10 cellular contexts compared by ENCODE assay signal in the genomic region with DNA sequence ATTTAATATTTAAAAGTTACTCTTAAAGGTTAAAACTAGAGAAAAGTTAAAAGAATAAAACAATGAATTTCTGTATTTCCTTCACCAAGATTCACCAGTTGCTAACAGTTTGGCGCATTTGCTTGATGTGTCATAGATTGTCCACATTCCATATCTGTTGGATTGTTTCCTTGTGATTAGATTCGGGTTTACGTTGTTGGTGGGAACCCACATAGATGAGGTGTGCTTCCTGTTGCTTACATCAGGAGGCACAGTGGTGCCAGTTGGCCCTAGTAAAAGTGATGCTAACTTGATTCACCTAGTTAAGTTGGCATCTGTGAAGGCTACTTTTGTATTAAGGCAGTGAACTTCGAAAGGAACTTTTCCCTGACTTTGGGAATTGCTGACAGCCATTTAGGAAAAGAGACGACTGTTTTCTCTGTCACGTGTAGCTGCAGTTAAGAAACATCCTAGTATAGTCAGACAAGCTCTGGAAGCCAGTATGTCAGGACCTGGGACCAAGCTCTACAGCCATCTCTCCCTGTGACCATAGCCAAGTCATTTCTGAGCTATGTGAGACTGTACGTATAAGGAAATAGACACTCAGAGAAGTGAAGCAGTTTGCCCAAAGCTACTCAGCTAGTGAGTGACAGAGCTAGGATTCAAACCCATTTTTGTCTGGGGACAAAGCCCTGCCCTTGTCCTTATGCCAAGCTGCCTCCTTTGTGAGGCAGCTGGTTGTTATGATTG. TPM values are rescaled to one million over a fixed set of nuclear protein-coding genes. Genes with fewer than 3 reads are reported as not detected.
A peak's percentile ranks its signal among the peaks of the same experiment; 100 is the strongest.
DNase-seq lines count a peak whose midpoint lies in the region; ATAC-seq and TF ChIP-seq lines count a peak whose summit lies in the region.
"Had no signal": no experiment of that assay in that cellular context is flagged by ENCODE, and none has a peak within 500 bp of the region (broad histone marks: within the 10 kb centered on the region; RNA-seq: fewer than 3 reads in every experiment).

No MANE protein-coding gene starts in this region.

- no peaks in the 10 kb centered on the region for H3K27me3 Mint-ChIP-seq in activated T-cell treated with anti-CD3 and anti-CD28 coated beads, Interleukin-2, amount 50 U/mL, for 24 hours
- H3K27me3 Mint-ChIP-seq in activated T-helper 1 cell treated with anti-CD3 and anti-CD28 coated beads, Interleukin-12 subunit alpha, Interleukin-12 subunit beta, Interleukin-2, Interleukin-4 antibody, amounts not matched to agents 30 ng/mL and 10 ng/mL and 1 ng/mL, durations not matched to agents 14 hours and 24 hours and 36 hours (ENCODE audit: insufficient read depth): no peaks in the 10 kb centered on the region
- H3K27me3 Mint-ChIP-seq: activated naive CD4-positive, alpha-beta T cell treated with anti-CD3 and anti-CD28 coated beads, Interleukin-2, amount 10 ng/mL, durations not matched to agents 7 days and 5 days had no signal

- peak in 1 of 2 donors; percentile 44 for ATAC-seq in upper lobe of left lung (ENCODE audit: low FRiP score in 2 of 2)

- H3K27ac ChIP-seq in upper lobe of left lung: peak overlapping the region; percentile 46 to 66 (median 58)
- H3K27ac ChIP-seq in ascending aorta: no peak overlapping the region

- DNase-seq in activated T-cell treated with anti-CD3 and anti-CD28 coated beads, Interleukin-2, amount 50 U/mL, for 24 hours: no peak
- DNase-seq in activated T-cell treated with anti-CD3 and anti-CD28 coated beads for 4 hours: no peak
- DNase-seq in activated T-helper 1 cell treated with anti-CD3 and anti-CD28 coated beads, Interleukin-12 subunit alpha, Interleukin-12 subunit beta, Interleukin-2, Interleukin-4 antibody, amounts not matched to agents 30 ng/mL and 10 ng/mL and 1 ng/mL, durations not matched to agents 14 hours and 24 hours and 36 hours (ENCODE audit: low spot score): no peak
- DNase-seq in glomerular visceral epithelial cell (ENCODE audit: extremely low spot score): peak; percentile 90
- no peak for DNase-seq in upper lobe of left lung
- no peak for DNase-seq in cortex of kidney (lab: John Stamatoyannopoulos, UW)
- DNase-seq in HK-2 (ENCODE audit: unreplicated experiment): no peak
- DNase-seq in ascending aorta (ENCODE audit: low spot score in 2 of 2): no peak
- DNase-seq: activated naive CD4-positive, alpha-beta T cell treated with anti-CD3 and anti-CD28 coated beads, Interleukin-2, amount 10 ng/mL, durations not matched to agents 7 days and 5 days; Caco-2 had no signal

- H3K4me1 ChIP-seq in upper lobe of left lung: peaks cover 2 to 27% (median 14%) of the 10 kb centered on the region in 4 donors
- H3K4me1 ChIP-seq in ascending aorta: peaks cover 0 to 5% of the 10 kb centered on the region in 2 donors
- H3K4me1 ChIP-seq: Caco-2 had no signal

- no peaks in the 10 kb centered on the region for H3K9me3 ChIP-seq in upper lobe of left lung
- no peaks in the 10 kb centered on the region for H3K9me3 ChIP-seq in ascending aorta
- H3K9me3 ChIP-seq: Caco-2 had no signal

- peaks cover 59% of the 10 kb centered on the region for H3K4me1 Mint-ChIP-seq in activated T-cell treated with anti-CD3 and anti-CD28 coated beads, Interleukin-2, amount 50 U/mL, for 24 hours (ENCODE audit: low read depth)
- H3K4me1 Mint-ChIP-seq in activated T-helper 1 cell treated with anti-CD3 and anti-CD28 coated beads, Interleukin-12 subunit alpha, Interleukin-12 subunit beta, Interleukin-2, Interleukin-4 antibody, amounts not matched to agents 30 ng/mL and 10 ng/mL and 1 ng/mL, durations not matched to agents 14 hours and 24 hours and 36 hours (ENCODE audit: low read depth): peaks cover 45% of the 10 kb centered on the region

- 64 to 69% methylated on average over 7 of the region's 7 CpGs for WGBS in upper lobe of left lung, 2 donors

- TF ChIP-seq CTCF in upper lobe of left lung (IDR thresholded peaks at IDR 0.05) (no peak), ascending aorta (IDR thresholded peaks at IDR 0.05) (no peak)

- H3K27ac Mint-ChIP-seq in activated T-cell treated with anti-CD3 and anti-CD28 coated beads, Interleukin-2, amount 50 U/mL, for 24 hours: peak overlapping the region; percentile 72
- peak overlapping the region; percentile 48 for H3K27ac Mint-ChIP-seq in activated T-helper 1 cell treated with anti-CD3 and anti-CD28 coated beads, Interleukin-12 subunit alpha, Interleukin-12 subunit beta, Interleukin-2, Interleukin-4 antibody, amounts not matched to agents 30 ng/mL and 10 ng/mL and 1 ng/mL, durations not matched to agents 14 hours and 24 hours and 36 hours
- H3K27ac Mint-ChIP-seq: activated naive CD4-positive, alpha-beta T cell treated with anti-CD3 and anti-CD28 coated beads, Interleukin-2, amount 10 ng/mL, durations not matched to agents 7 days and 5 days had no signal

- TF ChIP-seq EP300 in upper lobe of left lung (IDR thresholded peaks at IDR 0.05): no peak

- no peak for TF ChIP-seq POLR2A in upper lobe of left lung (IDR thresholded peaks at IDR 0.05)

- peaks cover 10% of the 10 kb centered on the region for H3K36me3 Mint-ChIP-seq in activated T-cell treated with anti-CD3 and anti-CD28 coated beads, Interleukin-2, amount 50 U/mL, for 24 hours (ENCODE audit: low read depth)
- peaks cover 5% of the 10 kb centered on the region for H3K36me3 Mint-ChIP-seq in activated T-helper 1 cell treated with anti-CD3 and anti-CD28 coated beads, Interleukin-12 subunit alpha, Interleukin-12 subunit beta, Interleukin-2, Interleukin-4 antibody, amounts not matched to agents 30 ng/mL and 10 ng/mL and 1 ng/mL, durations not matched to agents 14 hours and 24 hours and 36 hours (ENCODE audit: low read depth)

- no peaks in the 10 kb centered on the region for H3K9me3 Mint-ChIP-seq in activated T-cell treated with anti-CD3 and anti-CD28 coated beads, Interleukin-2, amount 50 U/mL, for 24 hours
- H3K9me3 Mint-ChIP-seq in activated T-helper 1 cell treated with anti-CD3 and anti-CD28 coated beads, Interleukin-12 subunit alpha, Interleukin-12 subunit beta, Interleukin-2, Interleukin-4 antibody, amounts not matched to agents 30 ng/mL and 10 ng/mL and 1 ng/mL, durations not matched to agents 14 hours and 24 hours and 36 hours: no peaks in the 10 kb centered on the region
- H3K9me3 Mint-ChIP-seq: activated naive CD4-positive, alpha-beta T cell treated with anti-CD3 and anti-CD28 coated beads, Interleukin-2, amount 10 ng/mL, durations not matched to agents 7 days and 5 days had no signal

- H3K4me3 Mint-ChIP-seq in activated T-cell treated with anti-CD3 and anti-CD28 coated beads, Interleukin-2, amount 50 U/mL, for 24 hours: no peak overlapping the region
- no peak overlapping the region for H3K4me3 Mint-ChIP-seq in activated T-helper 1 cell treated with anti-CD3 and anti-CD28 coated beads, Interleukin-12 subunit alpha, Interleukin-12 subunit beta, Interleukin-2, Interleukin-4 antibody, amounts not matched to agents 30 ng/mL and 10 ng/mL and 1 ng/mL, durations not matched to agents 14 hours and 24 hours and 36 hours
- H3K4me3 Mint-ChIP-seq: activated naive CD4-positive, alpha-beta T cell treated with anti-CD3 and anti-CD28 coated beads, Interleukin-2, amount 10 ng/mL, durations not matched to agents 7 days and 5 days had no signal

- H3K36me3 ChIP-seq in upper lobe of left lung: no peaks in the 10 kb centered on the region
- no peaks in the 10 kb centered on the region for H3K36me3 ChIP-seq in ascending aorta

- intact Hi-C loops in activated T-helper 1 cell treated with anti-CD3 and anti-CD28 coated beads, Interleukin-12 subunit alpha, Interleukin-12 subunit beta, Interleukin-2, Interleukin-4 antibody, amounts not matched to agents 30 ng/mL and 10 ng/mL and 1 ng/mL, durations not matched to agents 14 hours and 24 hours and 36 hours (cut with micrococcal nuclease): no loop called here
- intact Hi-C loops in ascending aorta (cut with DNase I): no loop called here

- H3K27me3 ChIP-seq in upper lobe of left lung (no peaks in the 10 kb centered on the region), ascending aorta (no peaks in the 10 kb centered on the region)

- H3K4me3 ChIP-seq in upper lobe of left lung (no peak overlapping the region), ascending aorta (no peak overlapping the region)

RNA-seq across cellular contexts. Expression of gene PPARD, which starts 49.0 kb away (rescaled TPM):
- total RNA-seq in activated T-helper 1 cell treated with anti-CD3 and anti-CD28 coated beads, Interleukin-12 subunit alpha, Interleukin-12 subunit beta, Interleukin-2, Interleukin-4 antibody, amounts not matched to agents 30 ng/mL and 10 ng/mL and 1 ng/mL, durations not matched to agents 14 hours and 24 hours and 36 hours: 17.4 and 18.8 TPM in 2 replicates
- total RNA-seq in upper lobe of left lung (10 to 100 TPM; 14.8 to 48.2 (median 31.5) TPM), ascending aorta (21.1 TPM)

Comparison
In these comparisons a context has a peak if more than half of its experiments do, and no peak if none do; other contexts are left out.
1. H3K27ac ChIP-seq: peak in upper lobe of left lung (4 of 4); none in ascending aorta (0 of 2).